9 cellular contexts compared by ENCODE assay signal in genomic region chr14:20782280-20782890, GRCh38. TPM values are rescaled to one million over a fixed set of nuclear protein-coding genes. Genes with fewer than 3 reads are reported as not detected.
DNase-seq lines count a peak whose midpoint lies in the region; TF ChIP-seq lines count a peak whose summit lies in the region.
"Had no signal": no experiment of that assay in that cellular context is flagged by ENCODE, and none has a peak within 500 bp of the region (broad histone marks: within the 10 kb centered on the region; RNA-seq: fewer than 3 reads in every experiment).

No MANE protein-coding gene starts in this region.

- intact Hi-C loops in activated CD4-positive, alpha-beta T cell treated with anti-CD3 and anti-CD28 coated beads, Interleukin-2, amount 10 ng/mL, durations not matched to agents 24 days and 14 days (cut with micrococcal nuclease): no loop called here
- intact Hi-C loops in dendritic cell treated with granulocyte-macrophage colony-stimulating factor and Interleukin-4, amounts not matched to agents 40 ng/mL and 50 ng/mL, for 4 days (cut with micrococcal nuclease): loop anchor here (2.0 to 5.0 kb wide), 5 partner anchors 16 to 85 kb away; no protein-coding TSS in a partner anchor
- intact Hi-C loops in prostate gland (cut with DNase I): no loop called here

- H3K27ac Mint-ChIP-seq in activated CD4-positive, alpha-beta T cell treated with anti-CD3 and anti-CD28 coated beads, Interleukin-2, amount 10 ng/mL, durations not matched to agents 24 days and 14 days: peak overlapping the region; percentile 75
- peak overlapping the region; percentile 99 for H3K27ac Mint-ChIP-seq in dendritic cell treated with granulocyte-macrophage colony-stimulating factor and Interleukin-4, amounts not matched to agents 40 ng/mL and 50 ng/mL, for 4 days

- peaks cover 6% of the 10 kb centered on the region for H3K27me3 Mint-ChIP-seq in activated CD4-positive, alpha-beta T cell treated with anti-CD3 and anti-CD28 coated beads, Interleukin-2, amount 10 ng/mL, durations not matched to agents 24 days and 14 days
- H3K27me3 Mint-ChIP-seq in dendritic cell treated with granulocyte-macrophage colony-stimulating factor and Interleukin-4, amounts not matched to agents 40 ng/mL and 50 ng/mL, for 4 days: no peaks in the 10 kb centered on the region

- H3K4me3 ChIP-seq in HUES64 (ENCODE audit: low read length) (no peak overlapping the region), prostate gland (no peak overlapping the region)

- H3K4me1 ChIP-seq in HUES64 (ENCODE audit: insufficient read depth, low read length): peaks cover 23% of the 10 kb centered on the region
- H3K4me1 ChIP-seq in prostate gland (replicated peaks): no peaks in the 10 kb centered on the region

- H3K36me3 Mint-ChIP-seq in activated CD4-positive, alpha-beta T cell treated with anti-CD3 and anti-CD28 coated beads, Interleukin-2, amount 10 ng/mL, durations not matched to agents 24 days and 14 days (ENCODE audit: low read depth): no peaks in the 10 kb centered on the region
- peaks cover 65% of the 10 kb centered on the region for H3K36me3 Mint-ChIP-seq in dendritic cell treated with granulocyte-macrophage colony-stimulating factor and Interleukin-4, amounts not matched to agents 40 ng/mL and 50 ng/mL, for 4 days (ENCODE audit: low read depth)

- H3K9me3 Mint-ChIP-seq in activated CD4-positive, alpha-beta T cell treated with anti-CD3 and anti-CD28 coated beads, Interleukin-2, amount 10 ng/mL, durations not matched to agents 24 days and 14 days: no peaks in the 10 kb centered on the region
- H3K9me3 Mint-ChIP-seq in dendritic cell treated with granulocyte-macrophage colony-stimulating factor and Interleukin-4, amounts not matched to agents 40 ng/mL and 50 ng/mL, for 4 days: no peaks in the 10 kb centered on the region

- H3K4me3 Mint-ChIP-seq in activated CD4-positive, alpha-beta T cell treated with anti-CD3 and anti-CD28 coated beads, Interleukin-2, amount 10 ng/mL, durations not matched to agents 24 days and 14 days: peak overlapping the region; percentile 80
- peak overlapping the region; percentile 100 for H3K4me3 Mint-ChIP-seq in dendritic cell treated with granulocyte-macrophage colony-stimulating factor and Interleukin-4, amounts not matched to agents 40 ng/mL and 50 ng/mL, for 4 days

- H3K36me3 ChIP-seq in HUES64 (ENCODE audit: insufficient read depth, low read length) (no peaks in the 10 kb centered on the region), prostate gland (no peaks in the 10 kb centered on the region)

- 51% methylated on average over 5 of the region's 5 CpGs for WGBS in HUES64
- WGBS in prostate gland: 7% methylated on average over 5 of the region's 5 CpGs

- no peak for TF ChIP-seq POLR2A in prostate gland (IDR thresholded peaks at IDR 0.05)

- peak overlapping the region; percentile 12; the same call in 1 of the 2 replicates for H3K9ac ChIP-seq in HUES64 (ENCODE audit: low read depth, low read length)

- no peaks in the 10 kb centered on the region for H3K27me3 ChIP-seq in HUES64 (ENCODE audit: insufficient read depth, low read length)
- H3K27me3 ChIP-seq in prostate gland (replicated peaks; ENCODE audit: insufficient read depth): no peaks in the 10 kb centered on the region

- H3K4me1 Mint-ChIP-seq in activated CD4-positive, alpha-beta T cell treated with anti-CD3 and anti-CD28 coated beads, Interleukin-2, amount 10 ng/mL, durations not matched to agents 24 days and 14 days: peaks cover 23% of the 10 kb centered on the region
- H3K4me1 Mint-ChIP-seq in dendritic cell treated with granulocyte-macrophage colony-stimulating factor and Interleukin-4, amounts not matched to agents 40 ng/mL and 50 ng/mL, for 4 days (ENCODE audit: low read depth): peaks cover 58% of the 10 kb centered on the region

- H3K27ac ChIP-seq in HUES64 (ENCODE audit: low read depth, low read length): peak overlapping the region; percentile 39; the same call in 1 of the 2 replicates
- H3K27ac ChIP-seq in prostate gland: peak overlapping the region; percentile 49 to 67

- H3K9me3 ChIP-seq in HUES64 (ENCODE audit: insufficient read depth, low read depth, low read length) (no peaks in the 10 kb centered on the region), prostate gland (no peaks in the 10 kb centered on the region)

- TF ChIP-seq CTCF in prostate gland (IDR thresholded peaks at IDR 0.05): no peak

- DNase-seq in activated CD4-positive, alpha-beta T cell treated with anti-CD3 and anti-CD28 coated beads, Interleukin-2, amount 10 ng/mL, durations not matched to agents 24 days and 14 days: peak; percentile 72
- DNase-seq in activated CD4-positive, alpha-beta T cell treated with anti-CD3 and anti-CD28 coated beads for 1 hour: no peak
- peak; percentile 31 for DNase-seq in prostate gland (ENCODE audit: low spot score)
- DNase-seq in activated CD4-positive, CD25-positive, alpha-beta regulatory T cell treated with anti-CD3 and anti-CD28 coated beads, Interleukin-2, amount 50 U/mL, for 72 hours: no peak
- DNase-seq in hepatic stellate cell (ENCODE audit: low spot score): no peak
- no peak for DNase-seq in NCI-H2081 (lab: John Stamatoyannopoulos, UW)

RNA-seq across cellular contexts. Expression of gene RNASE6, which starts 1.3 kb away (rescaled TPM):
- total RNA-seq in activated CD4-positive, alpha-beta T cell treated with anti-CD3 and anti-CD28 coated beads, Interleukin-2, amount 10 ng/mL, durations not matched to agents 24 days and 14 days: 0.50 and 0.51 TPM in 2 replicates
- not detected for polyA plus RNA-seq in HUES64 (2013, experiment 1 of 2)
- 0.38 TPM for polyA plus RNA-seq in HUES64 (2013, experiment 2 of 2)
- total RNA-seq in prostate gland: 10 to 100 TPM in 1 of 2 donors, 1 to 10 TPM in 1; 9.3 to 12.8 TPM

RNA-seq across cellular contexts. Expression of gene EDDM3B, which starts 14.2 kb away (rescaled TPM):
- total RNA-seq in activated CD4-positive, alpha-beta T cell treated with anti-CD3 and anti-CD28 coated beads, Interleukin-2, amount 10 ng/mL, durations not matched to agents 24 days and 14 days: not detected in 2 replicates
- polyA plus RNA-seq in HUES64 (2013, experiment 1 of 2): not detected
- not detected for polyA plus RNA-seq in HUES64 (2013, experiment 2 of 2)
- total RNA-seq in prostate gland: not detected
- total RNA-seq: T-helper 2 cell treated with Interferon-gamma antibody and Interleukin-4, amounts not matched to agents 100 ng/mL and 5 ng/mL, for 36 hours had no signal

RNA-seq across cellular contexts. Expression of gene RNASE1, which starts 20.3 kb away (rescaled TPM):
- total RNA-seq in activated CD4-positive, alpha-beta T cell treated with anti-CD3 and anti-CD28 coated beads, Interleukin-2, amount 10 ng/mL, durations not matched to agents 24 days and 14 days: not detected in 2 replicates
- polyA plus RNA-seq in HUES64 (2013, experiment 1 of 2): 1.4 TPM
- polyA plus RNA-seq in HUES64 (2013, experiment 2 of 2): 2.9 TPM
- total RNA-seq in prostate gland: 1,000 to 10,000 TPM in 1 of 2 donors, 10 to 100 TPM in 1; 30.1 to 3,158 TPM
- total RNA-seq: T-helper 2 cell treated with Interferon-gamma antibody and Interleukin-4, amounts not matched to agents 100 ng/mL and 5 ng/mL, for 36 hours had no signal

RNA-seq across cellular contexts. Expression of gene EDDM3A, which starts 36.7 kb away (rescaled TPM):
- total RNA-seq in activated CD4-positive, alpha-beta T cell treated with anti-CD3 and anti-CD28 coated beads, Interleukin-2, amount 10 ng/mL, durations not matched to agents 24 days and 14 days: not detected in 2 replicates
- not detected for polyA plus RNA-seq in HUES64 (2013, experiment 1 of 2)
- polyA plus RNA-seq in HUES64 (2013, experiment 2 of 2): not detected
- not detected for total RNA-seq in prostate gland
- total RNA-seq: T-helper 2 cell treated with Interferon-gamma antibody and Interleukin-4, amounts not matched to agents 100 ng/mL and 5 ng/mL, for 36 hours had no signal

Comparison
In these comparisons a context has a peak if more than half of its experiments do, and no peak if none do; other contexts are left out.
1. DNase-seq: peak in activated CD4-positive, alpha-beta T cell treated with anti-CD3 and anti-CD28 coated beads, Interleukin-2, amount 10 ng/mL, durations not matched to agents 24 days and 14 days (single experiment) and prostate gland (single experiment); none in activated CD4-positive, alpha-beta T cell treated with anti-CD3 and anti-CD28 coated beads for 1 hour (single experiment), activated CD4-positive, CD25-positive, alpha-beta regulatory T cell treated with anti-CD3 and anti-CD28 coated beads, Interleukin-2, amount 50 U/mL, for 72 hours (single experiment), hepatic stellate cell (single experiment) and NCI-H2081 (0 of 2).
2. RNA of gene RNASE1, which starts 20.3 kb away (total RNA-seq): 30.1 to 3,158 TPM in prostate gland; not detected in activated CD4-positive, alpha-beta T cell treated with anti-CD3 and anti-CD28 coated beads, Interleukin-2, amount 10 ng/mL, durations not matched to agents 24 days and 14 days; every median in the first group is over 10 times any median in the second.